20 cellular contexts compared by ENCODE assay signal in genomic region chr3:170511371-170511770, GRCh38.
DNase-seq lines count a peak whose midpoint lies in the region; ATAC-seq and TF ChIP-seq lines count a peak whose summit lies in the region.
"Had no signal": no experiment of that assay in that cellular context is flagged by ENCODE, and none has a peak within 500 bp of the region (broad histone marks: within the 10 kb centered on the region; RNA-seq: fewer than 3 reads in every experiment).

No MANE protein-coding gene starts in this region.

- no peaks in the 10 kb centered on the region for H3K36me3 ChIP-seq in mucosa of descending colon (ENCODE audit: low read depth)
- H3K36me3 ChIP-seq: BLaER1 had no signal

- DNase-seq in NCI-H748 (lab: John Stamatoyannopoulos, UW; ENCODE audit: unreplicated experiment): peak; percentile 9
- DNase-seq in NCI-H748 treated with DMSO at 0.1 percent for 48 hours (lab: John Stamatoyannopoulos, UW): no peak
- DNase-seq in HT-29 (ENCODE audit: low spot score): peak; percentile 54
- peak; percentile 91 for DNase-seq in NCI-H69 (lab: John Stamatoyannopoulos, UW)
- no peak for DNase-seq in mucosa of descending colon
- DNase-seq in AG08395 (ENCODE audit: low spot score): no peak
- DNase-seq: Caco-2; CD4-positive, alpha-beta T cell; DMS 273 treated with DMSO at 0.1 percent for 48 hours; GF-D8; MV-4-11; NCI-H1105 treated with DMSO at 0.1 percent for 48 hours; NCI-H1694 treated with DMSO at 0.1 percent for 48 hours; NK-92 treated with Interleukin-12 subunit alpha and Interleukin-12 subunit beta, amount 100 ng/mL, for 24 hours; T-helper 1 cell had no signal

- H3K9me3 ChIP-seq in mucosa of descending colon: no peaks in the 10 kb centered on the region
- H3K9me3 ChIP-seq: BLaER1, Caco-2 had no signal

- peak; percentile 48 for ATAC-seq in mucosa of descending colon
- ATAC-seq in GM19395 (IDR thresholded peaks at IDR 0.05; ENCODE audit: unreplicated experiment): no peak
- ATAC-seq: HCT116, Panc1, SK-N-SH treated with all-trans-retinoic acid at 6 μM for 48 hours had no signal

- intact Hi-C loops in mucosa of descending colon (cut with DNase I, micrococcal nuclease): no loop called here

- H3K4me1 ChIP-seq in mucosa of descending colon (ENCODE audit: low read depth): no peaks in the 10 kb centered on the region

- no peak overlapping the region for H3K4me3 ChIP-seq in mucosa of descending colon
- H3K4me3 ChIP-seq: BLaER1 had no signal

- no peak for TF ChIP-seq CTCF in mucosa of descending colon (IDR thresholded peaks at IDR 0.05)

Comparison
In these comparisons a context has a peak if more than half of its experiments do, and no peak if none do; other contexts are left out.
1. DNase-seq: peak in NCI-H748 (single experiment), HT-29 (single experiment) and NCI-H69 (single experiment); none in NCI-H748 treated with DMSO at 0.1 percent for 48 hours (single experiment), mucosa of descending colon (0 of 3) and AG08395 (single experiment).